9 cellular contexts compared by ENCODE assay signal in genomic region chr18:63137999-63138448, GRCh38.
DNase-seq lines count a peak whose midpoint lies in the region; ATAC-seq, FAIRE-seq and TF ChIP-seq lines count a peak whose summit lies in the region.
"Had no signal": no experiment of that assay in that cellular context is flagged by ENCODE, and none has a peak within 500 bp of the region (broad histone marks: within the 10 kb centered on the region; RNA-seq: fewer than 3 reads in every experiment).

No MANE protein-coding gene starts in this region.

- peak overlapping the region; percentile 32 for H4K91ac ChIP-seq in H1 (replicated peaks; ENCODE audit: insufficient read length, low read length)

- ATAC-seq in Right ventricle myocardium superior (ENCODE audit: poor library complexity), result peak; percentile 76
- ATAC-seq in stimulated activated effector memory CD8-positive, alpha-beta T cell treated with anti-CD3 and anti-CD28 coated beads, Interleukin-12 subunit alpha, Interleukin-12 subunit beta, amount 100 ng/mL, for 72 hours, result peak; percentile 87

- H3K27ac Mint-ChIP-seq in T-helper 1 cell treated with Interleukin-12 subunit alpha and Interleukin-12 subunit beta and Interleukin-4 antibody, amounts not matched to agents 30 μg/mL and 1 μg/mL, for 36 hours, result peak overlapping the region; percentile 82
- H3K27ac Mint-ChIP-seq in stimulated activated effector memory CD8-positive, alpha-beta T cell treated with anti-CD3 and anti-CD28 coated beads, Interleukin-12 subunit alpha, Interleukin-12 subunit beta, amount 100 ng/mL, for 72 hours, result peak overlapping the region; percentile 84

- peaks cover 0 to 17% (median 6%) of the 10 kb centered on the region in 4 experiments; a peak in 6 of 7 replicates for H3K4me1 ChIP-seq in H1 (replicated peaks in 1 of 4; ENCODE audit: control insufficient read depth in 3 of 4, insufficient read depth in 4 of 4, low read length in 3 of 4)

- no peaks in the 10 kb centered on the region for H3K27me3 Mint-ChIP-seq in T-helper 1 cell treated with Interleukin-12 subunit alpha and Interleukin-12 subunit beta and Interleukin-4 antibody, amounts not matched to agents 30 μg/mL and 1 μg/mL, for 36 hours (ENCODE audit: low read depth)

- no peaks in the 10 kb centered on the region; the same call in 1 of the 2 replicates for H3K23me2 ChIP-seq in H1 (ENCODE audit: low read depth, low read length)

- no peak overlapping the region for H3K14ac ChIP-seq in H1 (ENCODE audit: insufficient read length)

- no peak overlapping the region for H4K8ac ChIP-seq in H1 (ENCODE audit: extremely low read depth, insufficient read depth, low read length)

- FAIRE-seq in H1 (lab: Jason Lieb, UNC), result no peak

- POLR2A ChIA-PET in H1 (lab: Charles Lee; ENCODE audit: partially characterized antibody), result no interaction called here

- H2BK12ac ChIP-seq in H1 (ENCODE audit: low read depth, low read length), result no peak overlapping the region; the same call in 1 of the 2 replicates

- peak overlapping the region; percentile 41 for H3K27ac ChIP-seq in H1 (ENCODE audit: low read depth, low read length)
- H3K27ac ChIP-seq: C4-2B had no signal

- no peaks in the 10 kb centered on the region for H3K9me3 ChIP-seq in H1 (ENCODE audit: insufficient read depth in 2 of 2, low read depth in 1 of 2, low read length in 1 of 2)

- peak overlapping the region; percentile 35; the same call in 1 of the 2 replicates for H2BK5ac ChIP-seq in H1 (ENCODE audit: low read depth, low read length)

- peaks cover 47% of the 10 kb centered on the region for H3K36me3 Mint-ChIP-seq in T-helper 1 cell treated with Interleukin-12 subunit alpha and Interleukin-12 subunit beta and Interleukin-4 antibody, amounts not matched to agents 30 μg/mL and 1 μg/mL, for 36 hours (ENCODE audit: low read depth)
- peaks cover 88% of the 10 kb centered on the region for H3K36me3 Mint-ChIP-seq in stimulated activated effector memory CD8-positive, alpha-beta T cell treated with anti-CD3 and anti-CD28 coated beads, Interleukin-12 subunit alpha, Interleukin-12 subunit beta, amount 100 ng/mL, for 72 hours

- no peaks in the 10 kb centered on the region; a peak in 1 of 7 replicates for H3K27me3 ChIP-seq in H1 (replicated peaks in 1 of 4; ENCODE audit: control insufficient read depth in 3 of 4, extremely low read depth in 1 of 4, insufficient read depth in 3 of 4, low read length in 3 of 4)

- H3K4me3 Mint-ChIP-seq in T-helper 1 cell treated with Interleukin-12 subunit alpha and Interleukin-12 subunit beta and Interleukin-4 antibody, amounts not matched to agents 30 μg/mL and 1 μg/mL, for 36 hours, result peak overlapping the region; percentile 76
- peak overlapping the region; percentile 71 for H3K4me3 Mint-ChIP-seq in stimulated activated effector memory CD8-positive, alpha-beta T cell treated with anti-CD3 and anti-CD28 coated beads, Interleukin-12 subunit alpha, Interleukin-12 subunit beta, amount 100 ng/mL, for 72 hours

- H3K56ac ChIP-seq in H1 (replicated peaks; ENCODE audit: insufficient read length, low read depth, low read length), result no peak overlapping the region

- H3K9ac ChIP-seq in H1 (replicated peaks in 1 of 4; ENCODE audit: extremely low read depth in 1 of 4, low read depth in 3 of 4, low read length in 3 of 4), result peak overlapping the region in 1 of 4 experiments; percentile 14; a peak in 2 of 7 replicates

- no peaks in the 10 kb centered on the region for H4K20me1 ChIP-seq in H1 (replicated peaks in 1 of 2; ENCODE audit: control insufficient read depth in 1 of 2, insufficient read depth in 2 of 2, low read length in 2 of 2)

- H3K36me3 ChIP-seq in H1 (ENCODE audit: control insufficient read depth in 2 of 4, insufficient read depth in 4 of 4, low read length in 3 of 4), result no peaks in the 10 kb centered on the region

- H2BK20ac ChIP-seq in H1 (ENCODE audit: low read length), result 0 out of 2 replicates have a peak overlapping the region, but pooled peaks have one; percentile 49

- intact Hi-C loops in Right ventricle myocardium superior (cut with DNase I), result no loop called here
- intact Hi-C loops in cardiac septum (cut with DNase I), result no loop called here

- H3K79me1 ChIP-seq in H1 (ENCODE audit: low read depth, low read length), result no peaks in the 10 kb centered on the region

- no peak overlapping the region for H3K4ac ChIP-seq in H1 (replicated peaks; ENCODE audit: insufficient read length, low read depth, low read length)

- peaks cover 63% of the 10 kb centered on the region for H3K4me1 Mint-ChIP-seq in T-helper 1 cell treated with Interleukin-12 subunit alpha and Interleukin-12 subunit beta and Interleukin-4 antibody, amounts not matched to agents 30 μg/mL and 1 μg/mL, for 36 hours (ENCODE audit: low read depth)
- peaks cover 82% of the 10 kb centered on the region for H3K4me1 Mint-ChIP-seq in stimulated activated effector memory CD8-positive, alpha-beta T cell treated with anti-CD3 and anti-CD28 coated beads, Interleukin-12 subunit alpha, Interleukin-12 subunit beta, amount 100 ng/mL, for 72 hours

- H3K4me3 ChIP-seq in H1 (ENCODE audit: extremely low read depth in 1 of 4, insufficient read depth in 2 of 4, low read depth in 3 of 4, low read length in 4 of 4), result peak overlapping the region in 2 of 4 experiments; percentile 10 to 41; a peak in 4 of 8 replicates

- no peak overlapping the region for H3K23ac ChIP-seq in H1 (ENCODE audit: insufficient read length)

- WGBS in H1 (ENCODE audit: extremely low coverage in 1 of 2, insufficient coverage in 1 of 2, insufficient read length in 1 of 2, insufficient replicate concordance in 2 of 2, low coverage in 1 of 2, low lambda C conversion rate in 2 of 2, missing lambda C conversion rate in 1 of 2), 2 experiments, result 71% methylated on average over 12 of the region's 12 CpGs; no CpG with 5 or more reads in 1 of the 2 experiments

- no peaks in the 10 kb centered on the region for H3K9me3 Mint-ChIP-seq in T-helper 1 cell treated with Interleukin-12 subunit alpha and Interleukin-12 subunit beta and Interleukin-4 antibody, amounts not matched to agents 30 μg/mL and 1 μg/mL, for 36 hours
- peaks cover 9% of the 10 kb centered on the region for H3K9me3 Mint-ChIP-seq in stimulated activated effector memory CD8-positive, alpha-beta T cell treated with anti-CD3 and anti-CD28 coated beads, Interleukin-12 subunit alpha, Interleukin-12 subunit beta, amount 100 ng/mL, for 72 hours

- peak overlapping the region; percentile 65; the same call in 1 of the 2 replicates for H3K18ac ChIP-seq in H1 (ENCODE audit: extremely low read depth, low read length)

- H2AK5ac ChIP-seq in H1 (ENCODE audit: low read depth, low read length), result no peak overlapping the region

- H3K4me2 ChIP-seq in H1 (ENCODE audit: insufficient read depth in 1 of 2, low read depth in 2 of 2, low read length in 2 of 2), result peak overlapping the region; percentile 59 to 81

- no peak for TF ChIP-seq EP300 in H1 (IDR thresholded peaks at IDR 0.05; ENCODE audit: borderline replicate concordance in 1 of 2, low read depth in 2 of 2, low read length in 2 of 2)

- TF ChIP-seq POLR2A in H1 (IDR thresholded peaks at IDR 0.05; ENCODE audit: control extremely low read depth in 1 of 2, low read depth in 2 of 2, low read length in 2 of 2), result no peak

- DNase-seq in Right ventricle myocardium superior (peak; percentile 56), cardiac septum (ENCODE audit: low spot score) (no peak), H1 (ENCODE audit: low read depth in 1 of 2, low spot score in 2 of 2) (no peak), AG08396 (ENCODE audit: low spot score) (no peak), hypothalamus (lab: John Stamatoyannopoulos, UW) (no peak), GOT3 (lab: John Stamatoyannopoulos, UW) (no peak)
- DNase-seq in stimulated activated effector memory CD8-positive, alpha-beta T cell treated with anti-CD3 and anti-CD28 coated beads, Interleukin-12 subunit alpha, Interleukin-12 subunit beta, amount 100 ng/mL, for 72 hours (ENCODE audit: low spot score in 2 of 2), result no peak

- CTCF ChIA-PET in H1 (lab: Charles Lee; ENCODE audit: partially characterized antibody), result interaction anchor here (1.5 kb wide), 1 partner anchor 111 kb away, joined by 4 read pairs; no protein-coding TSS in a partner anchor

- no peak for TF ChIP-seq CTCF in H1 (IDR thresholded peaks at IDR 0.05; ENCODE audit: control extremely low read depth in 1 of 3, insufficient read depth in 1 of 3, low read depth in 1 of 3, low read length in 3 of 3)

- peak overlapping the region; percentile 65 for H4K5ac ChIP-seq in H1 (ENCODE audit: insufficient read length, low read depth, low read length)

- peak overlapping the region; percentile 78; the same call in 1 of the 2 replicates for H2AFZ ChIP-seq in H1 (ENCODE audit: low read length)

- no peaks in the 10 kb centered on the region for H3K79me2 ChIP-seq in H1 (ENCODE audit: control insufficient read depth in 1 of 2, insufficient read depth in 2 of 2, low read length in 2 of 2)

- no peak overlapping the region for H2BK120ac ChIP-seq in H1 (replicated peaks; ENCODE audit: low read depth, low read length)

- H2BK15ac ChIP-seq in H1 (ENCODE audit: low read length), result no peak overlapping the region

- TF ChIP-seq RAD21 in H1 (IDR thresholded peaks at IDR 0.05 in 1 of 2, conservative IDR thresholded peaks at IDR 0.05 in 1 of 2; ENCODE audit: low read depth in 2 of 2, low read length in 2 of 2), result no peak

TF ChIP-seq in H1, 55 proteins besides CTCF, POLR2A, EP300 and RAD21 (continues in another document):
- TF ChIP-seq SIN3A (conservative IDR thresholded peaks at IDR 0.05 in 1 of 2, IDR thresholded peaks at IDR 0.05 in 1 of 2; ENCODE audit: low read depth in 1 of 2, low read length in 2 of 2) (no peak), NRF1 (IDR thresholded peaks at IDR 0.05; ENCODE audit: low read depth, low read length) (no peak), ASH2L (IDR thresholded peaks at IDR 0.05; ENCODE audit: low read length) (no peak), KDM1A (IDR thresholded peaks at IDR 0.05; ENCODE audit: borderline replicate concordance, low read length) (no peak), SP4 (IDR thresholded peaks at IDR 0.05; ENCODE audit: low read length) (no peak), SIX5 (IDR thresholded peaks at IDR 0.05; ENCODE audit: low read depth, low read length) (no peak), CEBPB (IDR thresholded peaks at IDR 0.05; ENCODE audit: low read depth, low read length) (no peak), NANOG (IDR thresholded peaks at IDR 0.05; ENCODE audit: insufficient read depth, low read depth, low read length, poor library complexity, severe bottlenecking) (no peak), RBBP5 (IDR thresholded peaks at IDR 0.05; ENCODE audit: borderline replicate concordance, low read depth, low read length) (no peak), MAX (IDR thresholded peaks at IDR 0.05) (no peak), RFX5 (IDR thresholded peaks at IDR 0.05; ENCODE audit: borderline replicate concordance, low read depth, low read length) (no peak), SUZ12 (IDR thresholded peaks at IDR 0.05; ENCODE audit: low read length) (no peak)
